Comparison of ENCODE assay signal across 9 cellular contexts in genomic region chr16:68005786-68006286, GRCh38. TPM values are rescaled to one million over a fixed set of nuclear protein-coding genes. Genes with fewer than 3 reads are reported as not detected.
A peak's percentile ranks its signal among the peaks of the same experiment; 100 is the strongest.
DNase-seq lines count a peak whose midpoint lies in the region; ATAC-seq, FAIRE-seq and TF ChIP-seq lines count a peak whose summit lies in the region.
"Had no signal": no experiment of that assay in that cellular context is flagged by ENCODE, and none has a peak within 500 bp of the region (broad histone marks: within the 10 kb centered on the region; RNA-seq: fewer than 3 reads in every experiment).

No MANE protein-coding gene starts in this region.

- in situ Hi-C loops in transverse colon (cut with MboI; ENCODE audit: low pct_ligation_motif_present in 1 of 4, low pct_unique_long_range_greater_than_20kb in 1 of 4, low sequenced_read_pairs in 3 of 4): no loop called here

- H3K36me3 ChIP-seq in keratinocyte (ENCODE audit: control insufficient read depth in 2 of 2, extremely low read depth in 1 of 2, insufficient read depth in 2 of 2, low read length in 2 of 2) (no peaks in the 10 kb centered on the region), transverse colon (no peaks in the 10 kb centered on the region)

- H3K9me3 ChIP-seq in keratinocyte (ENCODE audit: control insufficient read depth, low read depth, low read length) (no peaks in the 10 kb centered on the region), transverse colon (no peaks in the 10 kb centered on the region)

- ATAC-seq in HG03280 (IDR thresholded peaks at IDR 0.05; ENCODE audit: unreplicated experiment): no peak

- no peaks in the 10 kb centered on the region for H3K9me1 ChIP-seq in keratinocyte (ENCODE audit: control insufficient read depth, extremely low read depth, insufficient read depth, low read length)

- WGBS in transverse colon (ENCODE audit: low coverage in 1 of 2), 2 donors: 40 to 42% methylated on average over 1 to 6 of the region's 6 CpGs

- peak overlapping the region; percentile 69 for H3K9ac ChIP-seq in keratinocyte (ENCODE audit: control insufficient read depth, extremely low read depth, insufficient read depth, low read length)

- peak overlapping the region; percentile 88 for H3K27ac ChIP-seq in keratinocyte (ENCODE audit: control insufficient read depth, insufficient read depth, low read length)
- peak overlapping the region; percentile 38 to 68 (median 56) for H3K27ac ChIP-seq in transverse colon
- H3K27ac ChIP-seq: 22Rv1 had no signal

- no peaks in the 10 kb centered on the region for H3K9me3 Mint-ChIP-seq in activated naive CD8-positive, alpha-beta T cell treated with anti-CD3 and anti-CD28 coated beads for 36 hours

- DNase-seq in SIG-M5 treated with dmso at 0.1 percent for 504 hours (lab: John Stamatoyannopoulos, UW; ENCODE audit: unreplicated experiment) (peak; percentile 87), SIG-M5 (lab: John Stamatoyannopoulos, UW) (no peak), keratinocyte (ENCODE audit: low read depth, low spot score) (no peak), transverse colon (peak; percentile 47), RKO (ENCODE audit: low spot score) (no peak), iPS-NIHi11 (ENCODE audit: low spot score) (no peak)
- no peak for DNase-seq in activated naive CD8-positive, alpha-beta T cell treated with anti-CD3 and anti-CD28 coated beads for 36 hours

- H3K4me3 Mint-ChIP-seq in activated naive CD8-positive, alpha-beta T cell treated with anti-CD3 and anti-CD28 coated beads for 36 hours: peak overlapping the region; percentile 22

- TF ChIP-seq CTCF in keratinocyte (optimal IDR thresholded peaks at IDR 0.05 in 1 of 3, IDR thresholded peaks at IDR 0.05 in 1 of 3, conservative IDR thresholded peaks at IDR 0.05 in 1 of 3; ENCODE audit: extremely low read depth in 1 of 3, insufficient read depth in 2 of 3, low read length in 3 of 3): no peak
- no peak for TF ChIP-seq CTCF in transverse colon (IDR thresholded peaks at IDR 0.05)

- no peaks in the 10 kb centered on the region for H4K20me1 ChIP-seq in keratinocyte (ENCODE audit: control insufficient read depth, extremely low read depth, insufficient read depth, low read length)

- peak; percentile 83 for FAIRE-seq in keratinocyte (lab: Jason Lieb, UNC)

- no peaks in the 10 kb centered on the region for H3K27me3 Mint-ChIP-seq in activated naive CD8-positive, alpha-beta T cell treated with anti-CD3 and anti-CD28 coated beads for 36 hours

- peak overlapping the region; percentile 81 for H3K27ac Mint-ChIP-seq in activated naive CD8-positive, alpha-beta T cell treated with anti-CD3 and anti-CD28 coated beads for 36 hours

- dilution Hi-C loops in keratinocyte (cut with MboI; ENCODE audit: extremely low pct_ligation_motif_present, low sequenced_read_pairs): no loop called here

- peaks cover 9% of the 10 kb centered on the region for H3K4me1 Mint-ChIP-seq in activated naive CD8-positive, alpha-beta T cell treated with anti-CD3 and anti-CD28 coated beads for 36 hours

- no peak for TF ChIP-seq EP300 in transverse colon (IDR thresholded peaks at IDR 0.05; ENCODE audit: low read depth)

- intact Hi-C loops in transverse colon (cut with DNase I; ENCODE audit: low total_unique reads): no loop called here

- peak overlapping the region; percentile 90 for H2AFZ ChIP-seq in keratinocyte (ENCODE audit: control insufficient read depth, low read length)

- H3K36me3 Mint-ChIP-seq in activated naive CD8-positive, alpha-beta T cell treated with anti-CD3 and anti-CD28 coated beads for 36 hours: no peaks in the 10 kb centered on the region

- H3K4me2 ChIP-seq in keratinocyte (ENCODE audit: control insufficient read depth, extremely low read depth, insufficient read depth, low read depth, low read length): peak overlapping the region; percentile 71

- TF ChIP-seq POLR2A in transverse colon (IDR thresholded peaks at IDR 0.05): no peak

- H3K4me3 ChIP-seq in keratinocyte (ENCODE audit: control insufficient read depth in 2 of 3, extremely low read depth in 1 of 3, insufficient read depth in 2 of 3, low read depth in 1 of 3, low read length in 3 of 3): peak overlapping the region in 1 of 3 experiments; percentile 34
- no peak overlapping the region for H3K4me3 ChIP-seq in transverse colon

- H3K27me3 ChIP-seq in keratinocyte (ENCODE audit: control insufficient read depth, extremely low read depth, insufficient read depth, low read length) (no peaks in the 10 kb centered on the region), transverse colon (no peaks in the 10 kb centered on the region)

- no peaks in the 10 kb centered on the region for H3K79me2 ChIP-seq in keratinocyte (ENCODE audit: control insufficient read depth, insufficient read depth, low read length)

- H3K4me1 ChIP-seq in keratinocyte (ENCODE audit: control insufficient read depth, extremely low read depth, insufficient read depth, low read length) (peaks cover 21% of the 10 kb centered on the region), transverse colon (peaks cover 0 to 6% (median 0%) of the 10 kb centered on the region in 4 donors)

RNA-seq across cellular contexts. Expression of gene DPEP2, which starts 6.6 kb away (rescaled TPM):
- 1 to 10 TPM; 1.8 to 2.7 TPM for total RNA-seq in activated naive CD8-positive, alpha-beta T cell treated with anti-CD3 and anti-CD28 coated beads for 36 hours
- polyA plus RNA-seq in keratinocyte: 0.04 to 0.12 TPM in 2 of 3 replicates, not detected in the other
- polyA plus RNA-seq in keratinocyte (2011; ENCODE audit: low read depth): not detected
- 0.17 TPM in 1 of 2 replicates, not detected in the other for polyA plus RNA-seq in keratinocyte (2011; cell fraction: cytosol; rRNA removed)
- polyA plus RNA-seq in keratinocyte (2011; cell fraction: nucleus; rRNA removed): not detected in 2 replicates
- polyA plus RNA-seq in keratinocyte (2012; ENCODE audit: low replicate concordance): 0.09 TPM in 1 of 2 replicates, not detected in the other
- not detected in 3 replicates for polyA minus RNA-seq in keratinocyte
- polyA minus RNA-seq in keratinocyte (2011; cell fraction: cytosol; rRNA and poly(A)+ RNA removed): not detected
- polyA minus RNA-seq in keratinocyte (2011; cell fraction: nucleus; rRNA and poly(A)+ RNA removed): not detected in 2 replicates
- total RNA-seq in transverse colon: 1 to 10 TPM; 1.5 to 4.4 (median 1.5) TPM

RNA-seq across cellular contexts. Expression of gene DPEP2NB, which starts 9.9 kb away (rescaled TPM):
- total RNA-seq in activated naive CD8-positive, alpha-beta T cell treated with anti-CD3 and anti-CD28 coated beads for 36 hours: not detected
- 0.05 TPM in 1 of 3 replicates, not detected in the others for polyA plus RNA-seq in keratinocyte
- polyA plus RNA-seq in keratinocyte (2011; ENCODE audit: low read depth): not detected
- polyA plus RNA-seq in keratinocyte (2011; cell fraction: cytosol; rRNA removed): not detected in 2 replicates
- polyA plus RNA-seq in keratinocyte (2011; cell fraction: nucleus; rRNA removed): not detected in 2 replicates
- not detected in 2 replicates for polyA plus RNA-seq in keratinocyte (2012; ENCODE audit: low replicate concordance)
- polyA minus RNA-seq in keratinocyte: not detected in 3 replicates
- polyA minus RNA-seq in keratinocyte (2011; cell fraction: cytosol; rRNA and poly(A)+ RNA removed): not detected
- polyA minus RNA-seq in keratinocyte (2011; cell fraction: nucleus; rRNA and poly(A)+ RNA removed): not detected in 2 replicates
- total RNA-seq in transverse colon: not detected

RNA-seq across cellular contexts. Expression of gene DDX28, which starts 17.2 kb away (rescaled TPM):
- 10 to 100 TPM; 32.0 to 32.3 TPM for total RNA-seq in activated naive CD8-positive, alpha-beta T cell treated with anti-CD3 and anti-CD28 coated beads for 36 hours
- 12.8 to 15.7 TPM (median 14.2 TPM) in 3 replicates for polyA plus RNA-seq in keratinocyte
- 4.5 TPM for polyA plus RNA-seq in keratinocyte (2011; ENCODE audit: low read depth)
- polyA plus RNA-seq in keratinocyte (2011; cell fraction: cytosol; rRNA removed): 8.1 and 8.7 TPM in 2 replicates
- polyA plus RNA-seq in keratinocyte (2011; cell fraction: nucleus; rRNA removed): 14.1 and 17.2 TPM in 2 replicates
- 7.4 and 10.6 TPM in 2 replicates for polyA plus RNA-seq in keratinocyte (2012; ENCODE audit: low replicate concordance)
- 8.1 to 12.7 TPM (median 9.6 TPM) in 3 replicates for polyA minus RNA-seq in keratinocyte
- polyA minus RNA-seq in keratinocyte (2011; cell fraction: cytosol; rRNA and poly(A)+ RNA removed): 11.5 TPM
- 10.9 and 11.6 TPM in 2 replicates for polyA minus RNA-seq in keratinocyte (2011; cell fraction: nucleus; rRNA and poly(A)+ RNA removed)
- 10 to 100 TPM in 1 of 4 donors, 1 to 10 TPM in 3; 4.8 to 13.1 (median 6.2) TPM for total RNA-seq in transverse colon

RNA-seq across cellular contexts. Expression of gene DUS2, which starts 17.2 kb away (rescaled TPM):
- total RNA-seq in activated naive CD8-positive, alpha-beta T cell treated with anti-CD3 and anti-CD28 coated beads for 36 hours: 10 to 100 TPM; 34.6 to 39.1 TPM
- 17.8 to 30.7 TPM (median 22.9 TPM) in 3 replicates for polyA plus RNA-seq in keratinocyte
- polyA plus RNA-seq in keratinocyte (2011; ENCODE audit: low read depth): 18.6 TPM
- 20.8 and 22.3 TPM in 2 replicates for polyA plus RNA-seq in keratinocyte (2011; cell fraction: cytosol; rRNA removed)
- 54.4 and 58.6 TPM in 2 replicates for polyA plus RNA-seq in keratinocyte (2011; cell fraction: nucleus; rRNA removed)
- polyA plus RNA-seq in keratinocyte (2012; ENCODE audit: low replicate concordance): 16.2 and 20.1 TPM in 2 replicates
- 27.0 to 40.7 TPM (median 38.7 TPM) in 3 replicates for polyA minus RNA-seq in keratinocyte
- 10.9 TPM for polyA minus RNA-seq in keratinocyte (2011; cell fraction: cytosol; rRNA and poly(A)+ RNA removed)
- polyA minus RNA-seq in keratinocyte (2011; cell fraction: nucleus; rRNA and poly(A)+ RNA removed): 19.9 and 25.6 TPM in 2 replicates
- 10 to 100 TPM in 3 of 4 donors, 1 to 10 TPM in 1; 9.2 to 13.1 (median 11.2) TPM for total RNA-seq in transverse colon

RNA-seq across cellular contexts. Expression of gene DPEP3, which starts 25.5 kb away (rescaled TPM):
- under 1 TPM; 0.29 to 0.42 TPM for total RNA-seq in activated naive CD8-positive, alpha-beta T cell treated with anti-CD3 and anti-CD28 coated beads for 36 hours
- polyA plus RNA-seq in keratinocyte: 0.04 TPM in 1 of 3 replicates, not detected in the others
- polyA plus RNA-seq in keratinocyte (2011; ENCODE audit: low read depth): not detected
- not detected in 2 replicates for polyA plus RNA-seq in keratinocyte (2011; cell fraction: cytosol; rRNA removed)
- not detected in 2 replicates for polyA plus RNA-seq in keratinocyte (2011; cell fraction: nucleus; rRNA removed)
- not detected in 2 replicates for polyA plus RNA-seq in keratinocyte (2012; ENCODE audit: low replicate concordance)
- polyA minus RNA-seq in keratinocyte: not detected in 3 replicates
- not detected for polyA minus RNA-seq in keratinocyte (2011; cell fraction: cytosol; rRNA and poly(A)+ RNA removed)
- polyA minus RNA-seq in keratinocyte (2011; cell fraction: nucleus; rRNA and poly(A)+ RNA removed): not detected in 2 replicates
- not detected for total RNA-seq in transverse colon

Comparison
In these comparisons a context has a peak if more than half of its experiments do, and no peak if none do; other contexts are left out.
1. DNase-seq: peak in SIG-M5 treated with dmso at 0.1 percent for 504 hours (single experiment) and transverse colon (single experiment); none in SIG-M5 (single experiment), activated naive CD8-positive, alpha-beta T cell treated with anti-CD3 and anti-CD28 coated beads for 36 hours (single experiment), keratinocyte (single experiment), RKO (single experiment) and iPS-NIHi11 (single experiment).